ENCODE assay signal across 8 cellular contexts in genomic region chr14:76918751-76919421, GRCh38.
A peak's percentile ranks its signal among the peaks of the same experiment; 100 is the strongest.
DNase-seq lines count a peak whose midpoint lies in the region; ATAC-seq and TF ChIP-seq lines count a peak whose summit lies in the region.

No MANE protein-coding gene starts in this region.

- in situ Hi-C loops in GM23248 (cut with MboI), result loop anchor here (10.0 kb wide), 1 partner anchor 146 kb away; no protein-coding TSS in a partner anchor

- H3K9me3 ChIP-seq in GM23248 (ENCODE audit: low read depth), result no peaks in the 10 kb centered on the region

- H3K4me3 ChIP-seq in ACC112 (ENCODE audit: low read depth, low read length) (peak overlapping the region; percentile 41), GM23248 (peak overlapping the region; percentile 41), choroid plexus epithelial cell (ENCODE audit: low read depth, low read length) (no peak overlapping the region)

- no peaks in the 10 kb centered on the region for H3K36me3 Mint-ChIP-seq in stimulated activated effector memory CD8-positive, alpha-beta T cell treated with anti-CD3 and anti-CD28 coated beads, Interleukin-12 subunit alpha, Interleukin-12 subunit beta, amount 100 ng/mL, for 72 hours

- DNase-seq in GM23248 (peak; percentile 99), NCI-H748 treated with DMSO at 0.1 percent for 48 hours (lab: John Stamatoyannopoulos, UW) (peak; percentile 23), choroid plexus epithelial cell (ENCODE audit: low read depth) (peak; percentile 96), kidney glomerular epithelial cell (lab: John Stamatoyannopoulos, UW) (peak; percentile 91)
- DNase-seq in stimulated activated effector memory CD8-positive, alpha-beta T cell treated with anti-CD3 and anti-CD28 coated beads, Interleukin-12 subunit alpha, Interleukin-12 subunit beta, amount 100 ng/mL, for 72 hours (ENCODE audit: low spot score in 2 of 2), result no peak

- no peaks in the 10 kb centered on the region for H3K9me2 ChIP-seq in GM23248 (ENCODE audit: insufficient read depth)

- H3K27ac ChIP-seq in ACC112 (ENCODE audit: low read depth, low read length), result peak overlapping the region; percentile 99
- H3K27ac ChIP-seq in GM23248, result peak overlapping the region; percentile 98

- 0 to 1% methylated on average over 20 of the region's 20 CpGs for WGBS in GM23248 (ENCODE audit: low coverage in 1 of 2, low lambda C conversion rate in 2 of 2, missing lambda C conversion rate in 2 of 2), 2 experiments

- no peak for TF ChIP-seq CTCF in choroid plexus epithelial cell (conservative IDR thresholded peaks at IDR 0.05; ENCODE audit: low read depth, low read length)

- peaks cover 27% of the 10 kb centered on the region for H3K4me1 Mint-ChIP-seq in stimulated activated effector memory CD8-positive, alpha-beta T cell treated with anti-CD3 and anti-CD28 coated beads, Interleukin-12 subunit alpha, Interleukin-12 subunit beta, amount 100 ng/mL, for 72 hours

- ATAC-seq in stimulated activated effector memory CD8-positive, alpha-beta T cell treated with anti-CD3 and anti-CD28 coated beads, Interleukin-12 subunit alpha, Interleukin-12 subunit beta, amount 100 ng/mL, for 72 hours, result no peak
- no peak for ATAC-seq in HG03095 (IDR thresholded peaks at IDR 0.05; ENCODE audit: unreplicated experiment)
- ATAC-seq in HG03460 (IDR thresholded peaks at IDR 0.05; ENCODE audit: unreplicated experiment), result no peak

- H2AFZ ChIP-seq in ACC112 (ENCODE audit: low read length, unreplicated experiment), result no peak overlapping the region
- H2AFZ ChIP-seq in GM23248, result no peak overlapping the region

- peak overlapping the region; percentile 74 for H3K4me2 ChIP-seq in GM23248 (ENCODE audit: unreplicated experiment)

- H3K4me1 ChIP-seq in ACC112 (ENCODE audit: control insufficient read depth, insufficient read depth, low read length, unreplicated experiment) (peaks cover 39% of the 10 kb centered on the region), GM23248 (ENCODE audit: insufficient read depth) (peaks cover 36% of the 10 kb centered on the region)

- H3K9me3 Mint-ChIP-seq in stimulated activated effector memory CD8-positive, alpha-beta T cell treated with anti-CD3 and anti-CD28 coated beads, Interleukin-12 subunit alpha, Interleukin-12 subunit beta, amount 100 ng/mL, for 72 hours, result no peaks in the 10 kb centered on the region

- H3K27ac Mint-ChIP-seq in stimulated activated effector memory CD8-positive, alpha-beta T cell treated with anti-CD3 and anti-CD28 coated beads, Interleukin-12 subunit alpha, Interleukin-12 subunit beta, amount 100 ng/mL, for 72 hours, result peak overlapping the region; percentile 45

- H3K79me2 ChIP-seq in ACC112 (ENCODE audit: control insufficient read depth, insufficient read depth, low read length, unreplicated experiment), result no peaks in the 10 kb centered on the region
- H3K79me2 ChIP-seq in GM23248 (ENCODE audit: insufficient read depth), result no peaks in the 10 kb centered on the region

- peaks cover 20% of the 10 kb centered on the region for H3F3A ChIP-seq in GM23248 (ENCODE audit: insufficient read depth)

- H3K9ac ChIP-seq in GM23248, result peak overlapping the region; percentile 88

- H4K20me1 ChIP-seq in GM23248 (ENCODE audit: insufficient read depth), result no peaks in the 10 kb centered on the region

- H3K4me3 Mint-ChIP-seq in stimulated activated effector memory CD8-positive, alpha-beta T cell treated with anti-CD3 and anti-CD28 coated beads, Interleukin-12 subunit alpha, Interleukin-12 subunit beta, amount 100 ng/mL, for 72 hours, result no peak overlapping the region

- no peaks in the 10 kb centered on the region for H3K36me3 ChIP-seq in ACC112 (ENCODE audit: insufficient read depth, low read length)
- no peaks in the 10 kb centered on the region for H3K36me3 ChIP-seq in GM23248 (ENCODE audit: low read depth)

- H3K27me3 ChIP-seq in ACC112 (ENCODE audit: insufficient read depth, low read length), result no peaks in the 10 kb centered on the region
- no peaks in the 10 kb centered on the region for H3K27me3 ChIP-seq in GM23248 (replicated peaks; ENCODE audit: insufficient read depth)

Comparison
In these comparisons a context has a peak if more than half of its experiments do, and no peak if none do; other contexts are left out.
1. DNase-seq: peak in GM23248 (single experiment), NCI-H748 treated with DMSO at 0.1 percent for 48 hours (single experiment), choroid plexus epithelial cell (single experiment) and kidney glomerular epithelial cell (single experiment); none in stimulated activated effector memory CD8-positive, alpha-beta T cell treated with anti-CD3 and anti-CD28 coated beads, Interleukin-12 subunit alpha, Interleukin-12 subunit beta, amount 100 ng/mL, for 72 hours (0 of 2).